Comparison of ENCODE assay signal across 20 cellular contexts in genomic region chr11:98090861-98091575, GRCh38.
DNase-seq lines count a peak whose midpoint lies in the region; ATAC-seq, FAIRE-seq and TF ChIP-seq lines count a peak whose summit lies in the region.
"Had no signal": no experiment of that assay in that cellular context is flagged by ENCODE, and none has a peak within 500 bp of the region (broad histone marks: within the 10 kb centered on the region; RNA-seq: fewer than 3 reads in every experiment).

No MANE protein-coding gene starts in this region.

- no peaks in the 10 kb centered on the region for H3K9me3 Mint-ChIP-seq in glutamatergic neuron (ENCODE audit: unreplicated experiment)

- no peak overlapping the region for H3K27ac ChIP-seq in mesenchymal stem cell (ENCODE audit: low read length, poor library complexity, severe bottlenecking)

- no peak overlapping the region for H3K4ac ChIP-seq in mesenchymal stem cell (ENCODE audit: low read depth in 1 of 2, low read length in 2 of 2)

- no peak overlapping the region for H3K18ac ChIP-seq in mesenchymal stem cell (ENCODE audit: low read depth in 1 of 2, low read length in 2 of 2)

- no peak overlapping the region for H3K4me3 ChIP-seq in mesenchymal stem cell (ENCODE audit: insufficient read depth in 1 of 2, low read depth in 1 of 2, low read length in 2 of 2)
- H3K4me3 ChIP-seq: HAP-1 had no signal

- peak; percentile 16 for FAIRE-seq in HTR-8/SVneo (lab: Jason Lieb, UNC)
- FAIRE-seq: RCC 7860 had no signal

- no peak for ATAC-seq in HG02852 (IDR thresholded peaks at IDR 0.05; ENCODE audit: unreplicated experiment)
- ATAC-seq: SK-N-SH treated with all-trans-retinoic acid at 6 μM for 48 hours, T-cell had no signal

- no peaks in the 10 kb centered on the region for H3K4me1 ChIP-seq in mesenchymal stem cell (ENCODE audit: control insufficient read depth, insufficient read depth, low read depth, low read length)

- H3K9me3 ChIP-seq in mesenchymal stem cell (ENCODE audit: control insufficient read depth, low read length), result peaks cover 10% of the 10 kb centered on the region
- H3K9me3 ChIP-seq: HAP-1 had no signal

- no peak for TF ChIP-seq CTCF in glutamatergic neuron (IDR thresholded peaks at IDR 0.05; ENCODE audit: partially characterized antibody, unreplicated experiment)

- H3K14ac ChIP-seq in mesenchymal stem cell (ENCODE audit: low read length in 2 of 2), result no peak overlapping the region

- DNase-seq in HTR-8/SVneo (ENCODE audit: insufficient read length, low spot score), result no peak
- DNase-seq in NCI-H446 treated with DMSO at 0.1 percent for 48 hours (lab: John Stamatoyannopoulos, UW), result peak; percentile 11
- no peak for DNase-seq in glutamatergic neuron
- peak; percentile 3 for DNase-seq in mesenchymal stem cell
- no peak for DNase-seq in mucosa of gallbladder (ENCODE audit: low spot score)
- no peak for DNase-seq in SK-N-DZ (ENCODE audit: low spot score)
- DNase-seq: AML-193, GF-D8, MM.1S, NCI-H1092 treated with DMSO at 0.1 percent for 48 hours, NCI-H1694, NCI-H2081 treated with DMSO at 0.1 percent for 48 hours, SHP77, T-cell had no signal

- H3K79me1 ChIP-seq in mesenchymal stem cell (replicated peaks; ENCODE audit: low read length, poor library complexity, severe bottlenecking), result no peaks in the 10 kb centered on the region

- H3K4me1 Mint-ChIP-seq in glutamatergic neuron (ENCODE audit: low read depth, unreplicated experiment), result peaks cover 10% of the 10 kb centered on the region
- H3K4me1 Mint-ChIP-seq: CD14-positive monocyte, T-cell had no signal

- 94% methylated on average over 1 of the region's 3 CpGs for WGBS in mesenchymal stem cell

- no peak overlapping the region for H3K4me2 ChIP-seq in mesenchymal stem cell (ENCODE audit: low read length, poor library complexity, severe bottlenecking)

- no peak overlapping the region for H4K8ac ChIP-seq in mesenchymal stem cell (ENCODE audit: low read length)

- H2BK15ac ChIP-seq in mesenchymal stem cell (ENCODE audit: low read depth, poor library complexity, severe bottlenecking), result no peak overlapping the region

- H3K27me3 Mint-ChIP-seq in glutamatergic neuron (ENCODE audit: unreplicated experiment), result no peaks in the 10 kb centered on the region
- H3K27me3 Mint-ChIP-seq: IgD-negative memory B cell, T-cell had no signal

- no peak overlapping the region for H2AFZ ChIP-seq in mesenchymal stem cell (ENCODE audit: low read depth, low read length)

- H3K36me3 ChIP-seq in mesenchymal stem cell (ENCODE audit: control insufficient read depth in 1 of 2, insufficient read depth in 2 of 2, low read depth in 1 of 2, low read length in 2 of 2), result no peaks in the 10 kb centered on the region
- H3K36me3 ChIP-seq: HAP-1 had no signal

- H2AK5ac ChIP-seq in mesenchymal stem cell (ENCODE audit: low read length, severe bottlenecking), result no peak overlapping the region

- no peak overlapping the region for H3K4me3 Mint-ChIP-seq in glutamatergic neuron (ENCODE audit: unreplicated experiment)
- H3K4me3 Mint-ChIP-seq: CD14-positive monocyte, IgD-negative memory B cell, T-cell had no signal

- no peak overlapping the region for H2BK120ac ChIP-seq in mesenchymal stem cell (ENCODE audit: low read depth, low read length)

- H3K27ac Mint-ChIP-seq in glutamatergic neuron (ENCODE audit: unreplicated experiment), result peak overlapping the region; percentile 29
- H3K27ac Mint-ChIP-seq: CD14-positive monocyte, IgD-negative memory B cell, T-cell had no signal

- H3K27me3 ChIP-seq in mesenchymal stem cell (ENCODE audit: control insufficient read depth in 1 of 2, insufficient read depth in 1 of 2, low read length in 2 of 2), result no peaks in the 10 kb centered on the region

- H3K9ac ChIP-seq in mesenchymal stem cell (ENCODE audit: low read length), result no peak overlapping the region

- no peak overlapping the region for H2BK5ac ChIP-seq in mesenchymal stem cell (ENCODE audit: low read depth, low read length, poor library complexity, severe bottlenecking)

- H3K36me3 Mint-ChIP-seq in glutamatergic neuron (ENCODE audit: unreplicated experiment), result no peaks in the 10 kb centered on the region
- H3K36me3 Mint-ChIP-seq: CD14-positive monocyte, T-cell had no signal

- H4K91ac ChIP-seq in mesenchymal stem cell (ENCODE audit: low read length), result no peak overlapping the region

- H2BK12ac ChIP-seq in mesenchymal stem cell (ENCODE audit: low read length in 2 of 2), result no peak overlapping the region

- no peak overlapping the region for H3K23ac ChIP-seq in mesenchymal stem cell (ENCODE audit: low read length in 2 of 2)

Comparison
In these comparisons a context has a peak if more than half of its experiments do, and no peak if none do; other contexts are left out.
1. DNase-seq: peak in NCI-H446 treated with DMSO at 0.1 percent for 48 hours (single experiment) and mesenchymal stem cell (single experiment); none in HTR-8/SVneo (single experiment), glutamatergic neuron (single experiment), mucosa of gallbladder (single experiment) and SK-N-DZ (single experiment).